Comparison of ENCODE assay signal across 9 cellular contexts in genomic region chr9:116549061-116549664, GRCh38.
DNase-seq lines count a peak whose midpoint lies in the region; ATAC-seq, FAIRE-seq and TF ChIP-seq lines count a peak whose summit lies in the region.
"Had no signal": no experiment of that assay in that cellular context is flagged by ENCODE, and none has a peak within 500 bp of the region (broad histone marks: within the 10 kb centered on the region; RNA-seq: fewer than 3 reads in every experiment).

No MANE protein-coding gene starts in this region.

- intact Hi-C loops in lower leg skin (cut with DNase I; ENCODE audit: low total_unique reads), result no loop called here

- TF ChIP-seq RAD21 in A549 (conservative IDR thresholded peaks at IDR 0.05 in 1 of 2, IDR thresholded peaks at IDR 0.05 in 1 of 2), result peak; percentile 26 to 64

- H3K27me3 ChIP-seq in bronchial epithelial cell (ENCODE audit: control insufficient read depth, insufficient read depth, low read length) (no peaks in the 10 kb centered on the region), H7 (ENCODE audit: control insufficient read depth, insufficient read depth, low read length) (no peaks in the 10 kb centered on the region)

- no peak for TF ChIP-seq POLR2A in A549 (IDR thresholded peaks at IDR 0.05; ENCODE audit: low read length)
- no peak for TF ChIP-seq POLR2A in lower leg skin (IDR thresholded peaks at IDR 0.05)

- TF ChIP-seq CTCF in A549 (IDR thresholded peaks at IDR 0.05) (no peak), bronchial epithelial cell (IDR thresholded peaks at IDR 0.05; ENCODE audit: insufficient read depth, low read length, severe bottlenecking) (no peak), lower leg skin (IDR thresholded peaks at IDR 0.05) (no peak)

- CTCF ChIA-PET in A549 (lab: Yijun Ruan, JAX), result interaction anchor here (0.7 to 5.2 kb wide), 4 partner anchors 21 to 956 kb away, joined by 3 to 25 read pairs (median 6); no protein-coding TSS in a partner anchor

- peak; percentile 94 to 95 for ATAC-seq in A549

- TF ChIP-seq EP300 in A549 (IDR thresholded peaks at IDR 0.05), result peak; percentile 93 to 96; a peak in 4 of 5 replicates

- peak overlapping the region; percentile 98 for H3K27ac ChIP-seq in A549

- WGBS in A549 (ENCODE audit: missing lambda C conversion rate), result 4% methylated on average over 9 of the region's 9 CpGs
- WGBS in lower leg skin, 2 donors, result 31 to 33% methylated on average over 9 of the region's 9 CpGs

- no peaks in the 10 kb centered on the region for H3K9me3 ChIP-seq in A549

- H3K4me3 ChIP-seq in A549 (no peak overlapping the region), bronchial epithelial cell (ENCODE audit: low read depth, low read length) (no peak overlapping the region), lower leg skin (ENCODE audit: low read depth, poor library complexity, severe bottlenecking) (no peak overlapping the region), H7 (ENCODE audit: insufficient read depth, low read depth, low read length) (no peak overlapping the region)

- FAIRE-seq in A549 (lab: Jason Lieb, UNC) (no peak), bronchial epithelial cell (lab: Jason Lieb, UNC) (peak; percentile 43)

- H3K36me3 ChIP-seq in bronchial epithelial cell (ENCODE audit: control insufficient read depth, insufficient read depth, low read length), result no peaks in the 10 kb centered on the region
- no peaks in the 10 kb centered on the region for H3K36me3 ChIP-seq in H7 (replicated peaks; ENCODE audit: control insufficient read depth, insufficient read depth, low read length)

- H3K4me1 ChIP-seq in A549, result peaks cover 68% of the 10 kb centered on the region

- H3K4me2 ChIP-seq in A549, result peak overlapping the region; percentile 74

- POLR2A ChIA-PET in A549 (lab: Yijun Ruan, JAX), result interaction anchor here (0.6 to 0.9 kb wide), 4 partner anchors 49 to 956 kb away, joined by 3 to 5 read pairs (median 4); no protein-coding TSS in a partner anchor

- DNase-seq in A549 (ENCODE audit: low read depth in 1 of 2, low spot score in 1 of 2) (peak; percentile 89 to 95), LHCN-M2 (ENCODE audit: low read depth) (peak; percentile 95), bronchial epithelial cell (ENCODE audit: low read depth) (peak; percentile 96), lower leg skin (ENCODE audit: low spot score in 2 of 2) (peak; percentile 76 to 93), COR-L47 (lab: John Stamatoyannopoulos, UW) (no peak), activated gamma-delta T cell treated with Interleukin-2 at 50 U/mL for 16 hours (no peak), H7 (no peak), NCI-H526 (lab: John Stamatoyannopoulos, UW) (no peak)
- DNase-seq: NCI-H510A had no signal

TF ChIP-seq in A549, 52 proteins besides CTCF, POLR2A, EP300 and RAD21:
- TF ChIP-seq JUN (IDR thresholded peaks at IDR 0.05) (peak; percentile 90 to 93), SMC3 (IDR thresholded peaks at IDR 0.05) (peak; percentile 66), MYC (IDR thresholded peaks at IDR 0.05; ENCODE audit: borderline replicate concordance, low read length) (no peak), CEBPB (IDR thresholded peaks at IDR 0.05) (peak; percentile 98 to 99), MAFK (IDR thresholded peaks at IDR 0.05; ENCODE audit: partially characterized antibody) (no peak), HOXB13 (CRISPR knock-in tag; IDR thresholded peaks at IDR 0.05; ENCODE audit: low read depth) (peak; percentile 57; the same call in 1 of the 2 replicates), CHD2 (IDR thresholded peaks at IDR 0.05; ENCODE audit: low read length, partially characterized antibody) (no peak), FOXS1 (CRISPR knock-in tag; IDR thresholded peaks at IDR 0.05) (peak; percentile 43; the same call in 1 of the 2 replicates), HDAC2 (IDR thresholded peaks at IDR 0.05) (no peak), GATA3 (IDR thresholded peaks at IDR 0.05; ENCODE audit: borderline replicate concordance) (peak; percentile 74), FOSL2 (IDR thresholded peaks at IDR 0.05) (peak; percentile 87), FOSL2 (CRISPR knock-in tag; IDR thresholded peaks at IDR 0.05) (peak; percentile 95), NPAS2 (CRISPR knock-in tag; IDR thresholded peaks at IDR 0.05; ENCODE audit: borderline replicate concordance) (no peak), JUNB (IDR thresholded peaks at IDR 0.05) (peak; percentile 89), CHD4 (IDR thresholded peaks at IDR 0.05; ENCODE audit: borderline replicate concordance) (no peak), FOSB (CRISPR knock-in tag; IDR thresholded peaks at IDR 0.05) (no peak), BCL3 (IDR thresholded peaks at IDR 0.05) (peak; percentile 76; the same call in 2 of the 3 replicates), CBX2 (IDR thresholded peaks at IDR 0.05; ENCODE audit: borderline replicate concordance, low read depth) (no peak), ATOH8 (CRISPR knock-in tag; IDR thresholded peaks at IDR 0.05; ENCODE audit: low read depth) (peak; percentile 75; the same call in 1 of the 2 replicates), POLR2AphosphoS2 (conservative IDR thresholded peaks at IDR 0.05; ENCODE audit: low read length) (no peak), HOXB5 (CRISPR knock-in tag; IDR thresholded peaks at IDR 0.05) (peak; percentile 87), ZFP36 (IDR thresholded peaks at IDR 0.05; ENCODE audit: borderline replicate concordance, partially characterized antibody) (no peak), RCOR1 (IDR thresholded peaks at IDR 0.05; ENCODE audit: low read depth, low read length) (no peak), RFX5 (IDR thresholded peaks at IDR 0.05) (no peak), PBX3 (IDR thresholded peaks at IDR 0.05) (peak; percentile 69; the same call in 1 of the 2 replicates)
- TF ChIP-seq, protein P1, sequence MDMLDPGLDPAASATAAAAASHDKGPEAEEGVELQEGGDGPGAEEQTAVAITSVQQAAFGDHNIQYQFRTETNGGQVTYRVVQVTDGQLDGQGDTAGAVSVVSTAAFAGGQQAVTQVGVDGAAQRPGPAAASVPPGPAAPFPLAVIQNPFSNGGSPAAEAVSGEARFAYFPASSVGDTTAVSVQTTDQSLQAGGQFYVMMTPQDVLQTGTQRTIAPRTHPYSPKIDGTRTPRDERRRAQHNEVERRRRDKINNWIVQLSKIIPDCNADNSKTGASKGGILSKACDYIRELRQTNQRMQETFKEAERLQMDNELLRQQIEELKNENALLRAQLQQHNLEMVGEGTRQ (IDR thresholded peaks at IDR 0.05), result no peak
- TF ChIP-seq, protein P2, sequence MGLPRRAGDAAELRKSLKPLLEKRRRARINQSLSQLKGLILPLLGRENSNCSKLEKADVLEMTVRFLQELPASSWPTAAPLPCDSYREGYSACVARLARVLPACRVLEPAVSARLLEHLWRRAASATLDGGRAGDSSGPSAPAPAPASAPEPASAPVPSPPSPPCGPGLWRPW (IDR thresholded peaks at IDR 0.05), result peak; percentile 89
- TF ChIP-seq, protein P3, sequence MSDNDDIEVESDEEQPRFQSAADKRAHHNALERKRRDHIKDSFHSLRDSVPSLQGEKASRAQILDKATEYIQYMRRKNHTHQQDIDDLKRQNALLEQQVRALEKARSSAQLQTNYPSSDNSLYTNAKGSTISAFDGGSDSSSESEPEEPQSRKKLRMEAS (IDR thresholded peaks at IDR 0.05), result peak; percentile 67
- TF ChIP-seq, protein P4, sequence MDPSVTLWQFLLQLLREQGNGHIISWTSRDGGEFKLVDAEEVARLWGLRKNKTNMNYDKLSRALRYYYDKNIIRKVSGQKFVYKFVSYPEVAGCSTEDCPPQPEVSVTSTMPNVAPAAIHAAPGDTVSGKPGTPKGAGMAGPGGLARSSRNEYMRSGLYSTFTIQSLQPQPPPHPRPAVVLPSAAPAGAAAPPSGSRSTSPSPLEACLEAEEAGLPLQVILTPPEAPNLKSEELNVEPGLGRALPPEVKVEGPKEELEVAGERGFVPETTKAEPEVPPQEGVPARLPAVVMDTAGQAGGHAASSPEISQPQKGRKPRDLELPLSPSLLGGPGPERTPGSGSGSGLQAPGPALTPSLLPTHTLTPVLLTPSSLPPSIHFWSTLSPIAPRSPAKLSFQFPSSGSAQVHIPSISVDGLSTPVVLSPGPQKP (IDR thresholded peaks at IDR 0.05; ENCODE audit: low read depth, low read length), result no peak

Comparison
In these comparisons a context has a peak if more than half of its experiments do, and no peak if none do; other contexts are left out.
1. DNase-seq: peak in A549 (2 of 2), LHCN-M2 (single experiment), bronchial epithelial cell (single experiment) and lower leg skin (2 of 2); none in COR-L47 (single experiment), activated gamma-delta T cell treated with Interleukin-2 at 50 U/mL for 16 hours (single experiment), H7 (single experiment) and NCI-H526 (0 of 2).